In the genomic region with DNA sequence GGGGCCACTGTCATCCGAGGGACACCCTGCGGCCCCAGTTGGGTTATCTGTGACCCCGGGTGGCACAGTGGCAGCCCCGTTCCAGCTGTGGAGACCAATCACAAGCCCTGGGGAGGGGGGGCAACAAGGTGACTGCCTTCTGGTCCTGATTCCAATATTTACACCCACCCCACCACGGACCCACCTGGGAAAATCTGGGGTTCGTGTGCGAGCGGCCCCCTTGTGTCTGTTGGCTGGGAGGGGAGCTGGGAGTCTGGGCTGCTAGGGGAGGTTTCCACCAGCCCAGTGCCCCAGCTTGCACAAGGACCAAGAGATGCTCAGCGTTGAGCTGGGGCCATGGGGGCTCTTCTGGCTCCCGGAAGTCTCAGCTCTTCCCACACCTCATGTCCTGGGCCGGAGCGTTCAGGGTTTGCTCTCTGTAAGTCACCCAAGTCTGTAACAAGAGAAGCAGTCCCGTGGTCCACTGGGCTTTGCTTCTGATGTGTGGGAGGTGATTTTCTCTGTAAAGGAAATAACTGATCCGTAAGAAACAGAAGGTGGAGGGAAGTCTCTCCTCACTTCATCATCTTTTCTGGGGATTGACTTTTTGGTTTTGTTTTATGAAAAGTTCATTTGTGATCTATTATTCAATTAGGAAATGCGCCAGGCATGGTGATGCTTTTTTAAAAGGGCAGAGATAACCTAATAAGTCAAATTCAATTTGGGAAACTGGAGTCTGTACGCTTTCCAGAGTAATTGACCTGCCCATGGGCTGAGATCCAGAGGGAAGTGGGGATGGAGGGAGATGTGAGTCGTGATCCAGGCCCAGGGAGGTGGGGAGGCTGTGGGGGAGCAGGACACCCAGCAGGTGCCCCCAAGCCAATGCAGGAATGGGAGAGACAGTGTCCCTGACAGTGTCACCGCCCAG, we compare ENCODE assay signal across 1 cellular context.
TF ChIP-seq lines count a peak whose summit lies in the region.

No MANE protein-coding gene starts in this region.

TF ChIP-seq in SK-N-SH treated with all-trans-retinoic acid at 6 μM for 48 hours, 23 proteins besides CTCF, POLR2A, EP300 and RAD21 (continued from another document):
- TF ChIP-seq, protein P1, sequence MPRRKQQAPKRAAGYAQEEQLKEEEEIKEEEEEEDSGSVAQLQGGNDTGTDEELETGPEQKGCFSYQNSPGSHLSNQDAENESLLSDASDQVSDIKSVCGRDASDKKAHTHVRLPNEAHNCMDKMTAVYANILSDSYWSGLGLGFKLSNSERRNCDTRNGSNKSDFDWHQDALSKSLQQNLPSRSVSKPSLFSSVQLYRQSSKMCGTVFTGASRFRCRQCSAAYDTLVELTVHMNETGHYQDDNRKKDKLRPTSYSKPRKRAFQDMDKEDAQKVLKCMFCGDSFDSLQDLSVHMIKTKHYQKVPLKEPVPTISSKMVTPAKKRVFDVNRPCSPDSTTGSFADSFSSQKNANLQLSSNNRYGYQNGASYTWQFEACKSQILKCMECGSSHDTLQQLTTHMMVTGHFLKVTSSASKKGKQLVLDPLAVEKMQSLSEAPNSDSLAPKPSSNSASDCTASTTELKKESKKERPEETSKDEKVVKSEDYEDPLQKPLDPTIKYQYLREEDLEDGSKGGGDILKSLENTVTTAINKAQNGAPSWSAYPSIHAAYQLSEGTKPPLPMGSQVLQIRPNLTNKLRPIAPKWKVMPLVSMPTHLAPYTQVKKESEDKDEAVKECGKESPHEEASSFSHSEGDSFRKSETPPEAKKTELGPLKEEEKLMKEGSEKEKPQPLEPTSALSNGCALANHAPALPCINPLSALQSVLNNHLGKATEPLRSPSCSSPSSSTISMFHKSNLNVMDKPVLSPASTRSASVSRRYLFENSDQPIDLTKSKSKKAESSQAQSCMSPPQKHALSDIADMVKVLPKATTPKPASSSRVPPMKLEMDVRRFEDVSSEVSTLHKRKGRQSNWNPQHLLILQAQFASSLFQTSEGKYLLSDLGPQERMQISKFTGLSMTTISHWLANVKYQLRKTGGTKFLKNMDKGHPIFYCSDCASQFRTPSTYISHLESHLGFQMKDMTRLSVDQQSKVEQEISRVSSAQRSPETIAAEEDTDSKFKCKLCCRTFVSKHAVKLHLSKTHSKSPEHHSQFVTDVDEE (CRISPR knock-in tag; IDR thresholded peaks at IDR 0.05): peak; percentile 94
- TF ChIP-seq BACH2 (CRISPR knock-in tag; IDR thresholded peaks at IDR 0.05; ENCODE audit: borderline replicate concordance) (no peak), OSR1 (CRISPR knock-in tag; IDR thresholded peaks at IDR 0.05) (no peak), PPARA (CRISPR knock-in tag; IDR thresholded peaks at IDR 0.05; ENCODE audit: borderline replicate concordance) (no peak), RARB (CRISPR knock-in tag; IDR thresholded peaks at IDR 0.05) (no peak), ZFP30 (CRISPR knock-in tag; IDR thresholded peaks at IDR 0.05) (no peak), ESRRG (CRISPR knock-in tag; IDR thresholded peaks at IDR 0.05) (no peak)
